Comparison of ENCODE assay signal across 12 cellular contexts in genomic region chr18:9353596-9353995, GRCh38.
DNase-seq lines count a peak whose midpoint lies in the region; ATAC-seq lines count a peak whose summit lies in the region.
"Had no signal": no experiment of that assay in that cellular context is flagged by ENCODE, and none has a peak within 500 bp of the region (broad histone marks: within the 10 kb centered on the region; RNA-seq: fewer than 3 reads in every experiment).

No MANE protein-coding gene starts in this region.

- H3K4me1 Mint-ChIP-seq in stimulated activated memory B cell treated with anti-CD40 and anti-IgM and Interleukin-4, amounts not matched to agents 10 μg/mL and 1 μg/mL and 100 μg/mL, for 72 hours = peaks cover 15% of the 10 kb centered on the region

- no peaks in the 10 kb centered on the region for H3K9me3 Mint-ChIP-seq in stimulated activated memory B cell treated with anti-CD40 and anti-IgM and Interleukin-4, amounts not matched to agents 10 μg/mL and 1 μg/mL and 100 μg/mL, for 72 hours
- H3K9me3 Mint-ChIP-seq: activated T-cell treated with anti-CD3 and anti-CD28 coated beads, Interleukin-2, amount 50 U/mL, for 4 hours had no signal

- H3K27me3 Mint-ChIP-seq in stimulated activated memory B cell treated with anti-CD40 and anti-IgM and Interleukin-4, amounts not matched to agents 10 μg/mL and 1 μg/mL and 100 μg/mL, for 72 hours = no peaks in the 10 kb centered on the region
- H3K27me3 Mint-ChIP-seq: progenitor cell of endocrine pancreas had no signal

- no peak overlapping the region for H3K27ac Mint-ChIP-seq in stimulated activated memory B cell treated with anti-CD40 and anti-IgM and Interleukin-4, amounts not matched to agents 10 μg/mL and 1 μg/mL and 100 μg/mL, for 72 hours
- H3K27ac Mint-ChIP-seq: progenitor cell of endocrine pancreas had no signal

- H3K36me3 Mint-ChIP-seq in stimulated activated memory B cell treated with anti-CD40 and anti-IgM and Interleukin-4, amounts not matched to agents 10 μg/mL and 1 μg/mL and 100 μg/mL, for 72 hours = no peaks in the 10 kb centered on the region

- ATAC-seq in GM18909 (IDR thresholded peaks at IDR 0.05; ENCODE audit: poor library complexity, unreplicated experiment) = peak; percentile 89
- peak; percentile 75 for ATAC-seq in HG02571 (IDR thresholded peaks at IDR 0.05; ENCODE audit: unreplicated experiment)
- ATAC-seq in HG03439 (IDR thresholded peaks at IDR 0.05; ENCODE audit: unreplicated experiment) = peak; percentile 62
- peak; percentile 43 for ATAC-seq in stimulated activated memory B cell treated with anti-CD40 and anti-IgM and Interleukin-4, amounts not matched to agents 10 μg/mL and 1 μg/mL and 100 μg/mL, for 72 hours
- ATAC-seq: left cardiac atrium had no signal

- DNase-seq in SHP77 treated with DMSO at 0.1 percent for 48 hours (lab: John Stamatoyannopoulos, UW) (no peak), NCI-H446 (lab: John Stamatoyannopoulos, UW) (no peak), NCI-H2081 treated with DMSO at 0.1 percent for 48 hours (lab: John Stamatoyannopoulos, UW) (no peak)
- DNase-seq in activated CD4-positive, alpha-beta T cell treated with anti-CD3 and anti-CD28 coated beads for 4 hours = no peak
- DNase-seq: activated T-cell treated with anti-CD3 and anti-CD28 coated beads, Interleukin-2, amount 50 U/mL, for 4 hours; left cardiac atrium; T1000 had no signal

- no peak overlapping the region for H3K4me3 Mint-ChIP-seq in stimulated activated memory B cell treated with anti-CD40 and anti-IgM and Interleukin-4, amounts not matched to agents 10 μg/mL and 1 μg/mL and 100 μg/mL, for 72 hours
- H3K4me3 Mint-ChIP-seq: activated T-cell treated with anti-CD3 and anti-CD28 coated beads, Interleukin-2, amount 50 U/mL, for 4 hours had no signal
